ENCODE assay signal across 2 cellular contexts in the genomic region with DNA sequence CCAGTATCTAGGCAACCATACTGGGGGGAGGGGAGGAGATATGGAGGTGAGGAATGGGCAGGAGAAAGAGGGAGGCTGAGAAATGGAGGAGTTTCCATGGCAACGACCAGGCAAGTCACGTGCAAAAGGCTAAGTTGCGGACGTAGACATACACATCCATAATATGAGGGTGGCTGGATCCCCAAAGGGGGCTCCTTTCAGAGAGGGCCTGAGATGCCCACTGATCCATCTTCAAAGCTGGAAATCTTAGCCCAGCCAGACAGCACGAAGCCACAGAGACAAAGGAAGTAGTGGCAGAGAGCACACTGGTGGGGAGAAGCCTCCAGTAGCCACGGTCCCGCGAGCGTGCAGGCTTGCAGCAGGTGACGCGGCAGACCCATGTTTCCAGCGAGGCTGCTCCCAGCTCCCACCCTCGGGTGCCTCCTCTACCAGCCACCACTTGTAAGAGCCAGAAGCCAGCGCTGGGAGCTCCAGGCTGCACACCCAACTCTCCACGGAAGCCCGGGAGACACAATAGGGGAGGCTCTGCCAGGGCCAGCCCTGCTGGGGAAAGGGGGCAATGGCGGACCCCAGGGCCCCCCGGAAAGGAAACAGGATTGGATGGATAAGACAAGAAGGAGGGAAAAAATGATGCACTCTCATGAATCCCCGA.
TF ChIP-seq lines count a peak whose summit lies in the region.

No MANE protein-coding gene starts in this region.

TF ChIP-seq in liver, 16 proteins besides CTCF, POLR2A, EP300 and RAD21:
- no peak for TF ChIP-seq JUND (IDR thresholded peaks at IDR 0.05)
- TF ChIP-seq GABPA (IDR thresholded peaks at IDR 0.05 in 1 of 2, conservative IDR thresholded peaks at IDR 0.05 in 1 of 2), result no peak
- no peak for TF ChIP-seq FOXA2 (IDR thresholded peaks at IDR 0.05)
- TF ChIP-seq HNF4G (IDR thresholded peaks at IDR 0.05), result no peak
- TF ChIP-seq, protein P1, sequence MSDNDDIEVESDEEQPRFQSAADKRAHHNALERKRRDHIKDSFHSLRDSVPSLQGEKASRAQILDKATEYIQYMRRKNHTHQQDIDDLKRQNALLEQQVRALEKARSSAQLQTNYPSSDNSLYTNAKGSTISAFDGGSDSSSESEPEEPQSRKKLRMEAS (IDR thresholded peaks at IDR 0.05), result no peak
- TF ChIP-seq EGR1 (IDR thresholded peaks at IDR 0.05; ENCODE audit: low read depth in 2 of 2), result no peak
- no peak for TF ChIP-seq TAF1 (conservative IDR thresholded peaks at IDR 0.05)
- no peak for TF ChIP-seq RXRA (IDR thresholded peaks at IDR 0.05)
- no peak for TF ChIP-seq FOXA1 (IDR thresholded peaks at IDR 0.05)
- no peak for TF ChIP-seq NR2F2 (IDR thresholded peaks at IDR 0.05)
- TF ChIP-seq YY1 (IDR thresholded peaks at IDR 0.05), result no peak
- TF ChIP-seq, protein P2, sequence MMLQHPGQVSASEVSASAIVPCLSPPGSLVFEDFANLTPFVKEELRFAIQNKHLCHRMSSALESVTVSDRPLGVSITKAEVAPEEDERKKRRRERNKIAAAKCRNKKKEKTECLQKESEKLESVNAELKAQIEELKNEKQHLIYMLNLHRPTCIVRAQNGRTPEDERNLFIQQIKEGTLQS (IDR thresholded peaks at IDR 0.05), result no peak
- TF ChIP-seq SP1 (IDR thresholded peaks at IDR 0.05), result no peak
- TF ChIP-seq, protein P3, sequence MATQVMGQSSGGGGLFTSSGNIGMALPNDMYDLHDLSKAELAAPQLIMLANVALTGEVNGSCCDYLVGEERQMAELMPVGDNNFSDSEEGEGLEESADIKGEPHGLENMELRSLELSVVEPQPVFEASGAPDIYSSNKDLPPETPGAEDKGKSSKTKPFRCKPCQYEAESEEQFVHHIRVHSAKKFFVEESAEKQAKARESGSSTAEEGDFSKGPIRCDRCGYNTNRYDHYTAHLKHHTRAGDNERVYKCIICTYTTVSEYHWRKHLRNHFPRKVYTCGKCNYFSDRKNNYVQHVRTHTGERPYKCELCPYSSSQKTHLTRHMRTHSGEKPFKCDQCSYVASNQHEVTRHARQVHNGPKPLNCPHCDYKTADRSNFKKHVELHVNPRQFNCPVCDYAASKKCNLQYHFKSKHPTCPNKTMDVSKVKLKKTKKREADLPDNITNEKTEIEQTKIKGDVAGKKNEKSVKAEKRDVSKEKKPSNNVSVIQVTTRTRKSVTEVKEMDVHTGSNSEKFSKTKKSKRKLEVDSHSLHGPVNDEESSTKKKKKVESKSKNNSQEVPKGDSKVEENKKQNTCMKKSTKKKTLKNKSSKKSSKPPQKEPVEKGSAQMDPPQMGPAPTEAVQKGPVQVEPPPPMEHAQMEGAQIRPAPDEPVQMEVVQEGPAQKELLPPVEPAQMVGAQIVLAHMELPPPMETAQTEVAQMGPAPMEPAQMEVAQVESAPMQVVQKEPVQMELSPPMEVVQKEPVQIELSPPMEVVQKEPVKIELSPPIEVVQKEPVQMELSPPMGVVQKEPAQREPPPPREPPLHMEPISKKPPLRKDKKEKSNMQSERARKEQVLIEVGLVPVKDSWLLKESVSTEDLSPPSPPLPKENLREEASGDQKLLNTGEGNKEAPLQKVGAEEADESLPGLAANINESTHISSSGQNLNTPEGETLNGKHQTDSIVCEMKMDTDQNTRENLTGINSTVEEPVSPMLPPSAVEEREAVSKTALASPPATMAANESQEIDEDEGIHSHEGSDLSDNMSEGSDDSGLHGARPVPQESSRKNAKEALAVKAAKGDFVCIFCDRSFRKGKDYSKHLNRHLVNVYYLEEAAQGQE (IDR thresholded peaks at IDR 0.05), result no peak
- TF ChIP-seq HNF4A (conservative IDR thresholded peaks at IDR 0.05), result no peak
- TF ChIP-seq, protein P4, sequence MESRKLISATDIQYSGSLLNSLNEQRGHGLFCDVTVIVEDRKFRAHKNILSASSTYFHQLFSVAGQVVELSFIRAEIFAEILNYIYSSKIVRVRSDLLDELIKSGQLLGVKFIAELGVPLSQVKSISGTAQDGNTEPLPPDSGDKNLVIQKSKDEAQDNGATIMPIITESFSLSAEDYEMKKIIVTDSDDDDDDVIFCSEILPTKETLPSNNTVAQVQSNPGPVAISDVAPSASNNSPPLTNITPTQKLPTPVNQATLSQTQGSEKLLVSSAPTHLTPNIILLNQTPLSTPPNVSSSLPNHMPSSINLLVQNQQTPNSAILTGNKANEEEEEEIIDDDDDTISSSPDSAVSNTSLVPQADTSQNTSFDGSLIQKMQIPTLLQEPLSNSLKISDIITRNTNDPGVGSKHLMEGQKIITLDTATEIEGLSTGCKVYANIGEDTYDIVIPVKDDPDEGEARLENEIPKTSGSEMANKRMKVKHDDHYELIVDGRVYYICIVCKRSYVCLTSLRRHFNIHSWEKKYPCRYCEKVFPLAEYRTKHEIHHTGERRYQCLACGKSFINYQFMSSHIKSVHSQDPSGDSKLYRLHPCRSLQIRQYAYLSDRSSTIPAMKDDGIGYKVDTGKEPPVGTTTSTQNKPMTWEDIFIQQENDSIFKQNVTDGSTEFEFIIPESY (IDR thresholded peaks at IDR 0.05), result no peak

TF ChIP-seq in HepG2, 621 proteins besides CTCF, POLR2A, EP300 and RAD21:
- no peak for TF ChIP-seq NCOA1 (CRISPR knock-in tag; IDR thresholded peaks at IDR 0.05)
- TF ChIP-seq TRIM24 (CRISPR knock-in tag; IDR thresholded peaks at IDR 0.05), result no peak
- no peak for TF ChIP-seq KDM1A (CRISPR knock-in tag; IDR thresholded peaks at IDR 0.05)
- TF ChIP-seq IRX3 (CRISPR knock-in tag; IDR thresholded peaks at IDR 0.05; ENCODE audit: borderline replicate concordance, low read depth), result no peak
- TF ChIP-seq, protein P5, sequence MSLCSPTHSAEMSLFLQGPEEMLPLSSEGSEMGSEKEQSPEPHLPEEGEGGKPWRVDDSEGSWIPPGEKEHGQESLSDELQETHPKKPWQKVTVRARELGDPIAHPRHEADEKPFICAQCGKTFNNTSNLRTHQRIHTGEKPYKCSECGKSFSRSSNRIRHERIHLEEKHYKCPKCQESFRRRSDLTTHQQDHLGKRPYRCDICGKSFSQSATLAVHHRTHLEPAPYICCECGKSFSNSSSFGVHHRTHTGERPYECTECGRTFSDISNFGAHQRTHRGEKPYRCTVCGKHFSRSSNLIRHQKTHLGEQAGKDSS (CRISPR knock-in tag; IDR thresholded peaks at IDR 0.05; ENCODE audit: borderline replicate concordance, low read depth), result no peak
- TF ChIP-seq KDM3A (CRISPR knock-in tag; IDR thresholded peaks at IDR 0.05; ENCODE audit: low read depth), result no peak
- no peak for TF ChIP-seq ERF (CRISPR knock-in tag; IDR thresholded peaks at IDR 0.05)
- no peak for TF ChIP-seq SAFB2 (CRISPR knock-in tag; IDR thresholded peaks at IDR 0.05; ENCODE audit: borderline replicate concordance, low read depth)
- TF ChIP-seq ZNF468 (CRISPR knock-in tag; IDR thresholded peaks at IDR 0.05), result no peak
- no peak for TF ChIP-seq ZNF569 (CRISPR knock-in tag; IDR thresholded peaks at IDR 0.05; ENCODE audit: borderline replicate concordance)
- TF ChIP-seq SRF (IDR thresholded peaks at IDR 0.05; ENCODE audit: low read depth, low read length), result no peak
- TF ChIP-seq MYC (CRISPR knock-in tag; IDR thresholded peaks at IDR 0.05; ENCODE audit: borderline replicate concordance), result no peak
- TF ChIP-seq ZNF12 (CRISPR knock-in tag; IDR thresholded peaks at IDR 0.05), result no peak
- no peak for TF ChIP-seq EZH2 (conservative IDR thresholded peaks at IDR 0.05; ENCODE audit: low read depth, low read length)
- TF ChIP-seq RBFOX2 (IDR thresholded peaks at IDR 0.05; ENCODE audit: low read depth, low read length), result no peak
